ENCODE assay signal across 17 cellular contexts in the genomic region with DNA sequence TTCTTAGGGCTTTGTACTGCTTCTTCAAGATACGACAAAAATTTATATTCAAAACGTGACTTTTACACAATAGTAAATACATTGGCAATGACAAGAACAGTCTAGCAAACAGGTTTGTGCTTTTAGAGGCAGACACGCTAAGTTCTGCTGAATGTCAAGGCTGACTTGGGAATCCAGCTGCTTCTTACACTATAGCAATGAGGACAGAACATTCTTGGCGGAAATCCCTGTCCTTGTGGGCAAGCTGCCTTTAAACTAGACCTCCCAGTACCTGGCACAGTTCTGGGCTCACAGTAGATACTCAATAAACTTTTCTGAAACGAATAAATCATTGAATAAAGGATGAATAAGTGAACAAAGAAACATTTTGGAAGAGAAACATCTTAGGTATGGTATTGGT.
A peak's percentile ranks its signal among the peaks of the same experiment; 100 is the strongest.
DNase-seq lines count a peak whose midpoint lies in the region; ATAC-seq, FAIRE-seq and TF ChIP-seq lines count a peak whose summit lies in the region.
"Had no signal": no experiment of that assay in that cellular context is flagged by ENCODE, and none has a peak within 500 bp of the region (broad histone marks: within the 10 kb centered on the region; RNA-seq: fewer than 3 reads in every experiment).

No MANE protein-coding gene starts in this region.

- intact Hi-C loops in Right ventricle myocardium superior (cut with DNase I) (loop anchor here (10.0 kb wide), 3 partner anchors 134 to 354 kb away; a partner anchor contains a TSS), pancreas (cut with DNase I) (no loop called here)

- TF ChIP-seq CTCF in pancreas (IDR thresholded peaks at IDR 0.05) = no peak
- TF ChIP-seq CTCF in GM10266 (IDR thresholded peaks at IDR 0.05; ENCODE audit: control insufficient read depth, insufficient read depth, low read depth, missing control alignments) = no peak

- H3K36me3 ChIP-seq in pancreas = no peaks in the 10 kb centered on the region

- H3K4me3 ChIP-seq in pancreas = no peak overlapping the region
- H3K4me3 ChIP-seq: A549, SK-N-MC had no signal

- peak overlapping the region in 2 of 4 donors; percentile 14 to 48 for H3K27ac ChIP-seq in pancreas
- H3K27ac ChIP-seq: A549, SK-N-MC had no signal

- H3K4me1 Mint-ChIP-seq in T-helper 2 cell treated with Interferon-gamma antibody and Interleukin-4, amounts not matched to agents 5 μg/mL and 100 μg/mL, for 36 hours (ENCODE audit: low read depth) = peaks cover 33% of the 10 kb centered on the region

- no peaks in the 10 kb centered on the region for H3K9me3 Mint-ChIP-seq in T-helper 2 cell treated with Interferon-gamma antibody and Interleukin-4, amounts not matched to agents 5 μg/mL and 100 μg/mL, for 36 hours

- FAIRE-seq in pancreas (lab: Jason Lieb, UNC) = no peak
- FAIRE-seq in frontal cortex (lab: Jason Lieb, UNC) = no peak
- FAIRE-seq: A549, TTC549 had no signal

- ATAC-seq in Right ventricle myocardium superior (ENCODE audit: poor library complexity) (peak; percentile 75), pancreas (peak; percentile 47 to 87 (median 70))
- ATAC-seq: A549, esophagus mucosa had no signal

- DNase-seq in AG08396 (ENCODE audit: low spot score) (peak; percentile 28), amniotic epithelial cell (ENCODE audit: low read depth) (peak; percentile 95), Right ventricle myocardium superior (peak; percentile 50), pancreas (peak in 4 of 6 donors; percentile 57 to 76 (median 65)), frontal cortex (ENCODE audit: low spot score in 2 of 2) (no peak), GM10266 (ENCODE audit: extremely low spot score) (no peak)
- DNase-seq in stimulated activated CD4-positive, alpha-beta T cell treated with anti-CD3 and anti-CD28 coated beads, Interleukin-12 subunit alpha, Interleukin-12 subunit beta, amount 100 ng/mL, for 4 hours = no peak
- DNase-seq in T-helper 2 cell treated with Interferon-gamma antibody and Interleukin-4, amounts not matched to agents 5 μg/mL and 100 μg/mL, for 36 hours (ENCODE audit: low spot score) = no peak
- DNase-seq: activated CD4-positive, alpha-beta memory T cell treated with anti-CD3 and anti-CD28 coated beads for 36 hours; GF-D8; Kasumi-1; NCI-H1436 had no signal

- no peaks in the 10 kb centered on the region for H3K27me3 Mint-ChIP-seq in T-helper 2 cell treated with Interferon-gamma antibody and Interleukin-4, amounts not matched to agents 5 μg/mL and 100 μg/mL, for 36 hours (ENCODE audit: low read depth)
- H3K27me3 Mint-ChIP-seq: activated CD4-positive, alpha-beta memory T cell treated with anti-CD3 and anti-CD28 coated beads for 36 hours; memory B cell had no signal

- no peaks in the 10 kb centered on the region for H3K9me3 ChIP-seq in pancreas
- H3K9me3 ChIP-seq: A549 had no signal

- H3K27me3 ChIP-seq in pancreas = no peaks in the 10 kb centered on the region

- peaks cover 21 to 66% (median 60%) of the 10 kb centered on the region in 3 donors for H3K4me1 ChIP-seq in pancreas

- H3K27ac Mint-ChIP-seq in T-helper 2 cell treated with Interferon-gamma antibody and Interleukin-4, amounts not matched to agents 5 μg/mL and 100 μg/mL, for 36 hours = no peak overlapping the region
- H3K27ac Mint-ChIP-seq: activated CD4-positive, alpha-beta memory T cell treated with anti-CD3 and anti-CD28 coated beads for 36 hours; memory B cell had no signal

- no peak overlapping the region for H3K4me3 Mint-ChIP-seq in T-helper 2 cell treated with Interferon-gamma antibody and Interleukin-4, amounts not matched to agents 5 μg/mL and 100 μg/mL, for 36 hours
- H3K4me3 Mint-ChIP-seq: activated CD4-positive, alpha-beta memory T cell treated with anti-CD3 and anti-CD28 coated beads for 36 hours; memory B cell had no signal

- 19 to 21% methylated on average over 5 of the region's 5 CpGs for WGBS in pancreas, 2 donors

- H3K36me3 Mint-ChIP-seq in T-helper 2 cell treated with Interferon-gamma antibody and Interleukin-4, amounts not matched to agents 5 μg/mL and 100 μg/mL, for 36 hours (ENCODE audit: low read depth) = peaks cover 1% of the 10 kb centered on the region

Comparison
In these comparisons a context has a peak if more than half of its experiments do, and no peak if none do; other contexts are left out.
1. DNase-seq: peak in AG08396 (single experiment), amniotic epithelial cell (single experiment), Right ventricle myocardium superior (single experiment) and pancreas (4 of 6); none in stimulated activated CD4-positive, alpha-beta T cell treated with anti-CD3 and anti-CD28 coated beads, Interleukin-12 subunit alpha, Interleukin-12 subunit beta, amount 100 ng/mL, for 4 hours (single experiment), frontal cortex (0 of 2), T-helper 2 cell treated with Interferon-gamma antibody and Interleukin-4, amounts not matched to agents 5 μg/mL and 100 μg/mL, for 36 hours (single experiment) and GM10266 (single experiment).